27 cellular contexts compared by ENCODE assay signal in the genomic region with DNA sequence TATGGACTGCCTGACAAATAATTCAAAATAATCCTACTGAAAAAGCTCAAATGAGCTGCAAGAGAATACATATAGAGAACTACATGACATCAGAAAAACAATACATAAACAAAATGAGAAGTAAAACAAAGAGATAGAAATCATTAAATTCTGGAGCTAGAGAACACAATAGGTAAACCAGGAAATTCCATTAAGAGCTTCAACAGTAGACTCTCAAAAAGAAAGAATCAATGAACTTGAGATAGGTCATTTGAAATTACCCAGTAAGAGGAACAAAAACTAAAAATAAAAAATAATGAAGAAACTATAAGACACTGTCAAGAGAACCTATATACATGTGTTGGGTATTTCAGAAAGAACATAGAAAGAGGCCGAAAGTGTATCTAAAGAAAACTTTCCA.
"Had no signal": no experiment of that assay in that cellular context is flagged by ENCODE, and none has a peak within 500 bp of the region (broad histone marks: within the 10 kb centered on the region; RNA-seq: fewer than 3 reads in every experiment).

No MANE protein-coding gene starts in this region.

- ATAC-seq: stimulated activated effector memory CD8-positive, alpha-beta T cell treated with anti-CD3 and anti-CD28 coated beads, Interleukin-12 subunit alpha, Interleukin-12 subunit beta, amount 100 ng/mL, for 72 hours; stimulated activated memory B cell treated with anti-CD40 and anti-IgM and Interleukin-4, amounts not matched to agents 10 μg/mL and 1 μg/mL and 100 μg/mL, for 72 hours; stimulated activated naive B cell treated with anti-CD40 and anti-IgM and Interleukin-4, amounts not matched to agents 10 μg/mL and 1 μg/mL and 100 μg/mL, for 72 hours; stimulated activated naive CD8-positive, alpha-beta T cell treated with anti-CD3 and anti-CD28 coated beads, Interleukin-15, amount 100 ng/mL, for 72 hours; stimulated activated naive CD8-positive, alpha-beta T cell treated with anti-CD3 and anti-CD28 coated beads, Interleukin-15, Interleukin-2, amounts not matched to agents 100 U/mL and 50 U/mL, for 24 hours; upper lobe of right lung had no signal

- H3K36me3 ChIP-seq: stomach, suprapubic skin, thoracic aorta, thyroid gland, tibial artery, tibial nerve, transverse colon, upper lobe of left lung, upper lobe of right lung, uterus, vagina had no signal

- H3K4me3 ChIP-seq: stomach, suprapubic skin, testis, thoracic aorta, thyroid gland, tibial artery, tibial nerve, transverse colon, upper lobe of left lung, upper lobe of right lung, uterus, vagina had no signal

- H3K4me1 Mint-ChIP-seq: stimulated activated effector memory CD8-positive, alpha-beta T cell treated with anti-CD3 and anti-CD28 coated beads, Interleukin-12 subunit alpha, Interleukin-12 subunit beta, amount 100 ng/mL, for 72 hours; stimulated activated memory B cell treated with anti-CD40 and anti-IgM and Interleukin-4, amounts not matched to agents 10 μg/mL and 1 μg/mL and 100 μg/mL, for 72 hours; stimulated activated naive B cell treated with anti-CD40 and anti-IgM and Interleukin-4, amounts not matched to agents 10 μg/mL and 1 μg/mL and 100 μg/mL, for 72 hours; stimulated activated naive CD8-positive, alpha-beta T cell treated with anti-CD3 and anti-CD28 coated beads, Interleukin-15, amount 100 ng/mL, for 72 hours had no signal

- H3K27ac ChIP-seq: stomach, suprapubic skin, testis, thoracic aorta, thyroid gland, tibial artery, tibial nerve, transverse colon, upper lobe of left lung, upper lobe of right lung, uterus, vagina had no signal

- H3K9me3 ChIP-seq: suprapubic skin, testis, thoracic aorta, thyroid gland, tibial artery, upper lobe of left lung, upper lobe of right lung, uterus, vagina had no signal

- H3K27me3 ChIP-seq: stomach, suprapubic skin, testis, thyroid gland, tibial artery, tibial nerve, transverse colon, upper lobe of left lung, upper lobe of right lung, uterus, vagina had no signal

- H3K4me3 Mint-ChIP-seq: stimulated activated effector memory CD8-positive, alpha-beta T cell treated with anti-CD3 and anti-CD28 coated beads, Interleukin-12 subunit alpha, Interleukin-12 subunit beta, amount 100 ng/mL, for 72 hours; stimulated activated memory B cell treated with anti-CD40 and anti-IgM and Interleukin-4, amounts not matched to agents 10 μg/mL and 1 μg/mL and 100 μg/mL, for 72 hours; stimulated activated naive B cell treated with anti-CD40 and anti-IgM and Interleukin-4, amounts not matched to agents 10 μg/mL and 1 μg/mL and 100 μg/mL, for 72 hours; stimulated activated naive CD8-positive, alpha-beta T cell treated with anti-CD3 and anti-CD28 coated beads, Interleukin-15, amount 100 ng/mL, for 72 hours; stimulated activated naive CD8-positive, alpha-beta T cell treated with anti-CD3 and anti-CD28 coated beads, Interleukin-15, Interleukin-2, amounts not matched to agents 100 ng/mL and 50 ng/mL, for 24 hours had no signal

- DNase-seq: stimulated activated CD4-positive, alpha-beta T cell treated with anti-CD3 and anti-CD28 coated beads, Interleukin-2, amount 100 ng/mL, for 48 hours; stimulated activated CD4-positive, alpha-beta T cell treated with anti-CD3 and anti-CD28 coated beads, Interleukin-4, amount 100 ng/mL, for 1 hour; stimulated activated CD4-positive, alpha-beta T cell treated with anti-CD3 and anti-CD28 coated beads, Interleukin-4, amount 100 ng/mL, for 24 hours; stimulated activated CD4-positive, alpha-beta T cell treated with anti-CD3 and anti-CD28 coated beads, Interleukin-4, amount 100 ng/mL, for 4 hours; stimulated activated CD8-positive, alpha-beta memory T cell treated with anti-CD3 and anti-CD28 coated beads, Interleukin-4, amount 100 ng/mL, for 48 hours; stimulated activated naive B cell treated with anti-CD40 and anti-IgM and Interleukin-4, amounts not matched to agents 10 μg/mL and 1 μg/mL and 100 μg/mL, for 72 hours; stimulated activated naive CD4-positive, alpha-beta T cell; stimulated activated naive CD4-positive, alpha-beta T cell treated with Interleukin-2 at 50 U/mL for 16 hours; stimulated activated naive CD8-positive, alpha-beta T cell treated with anti-CD3 and anti-CD28 coated beads, Interleukin-15, amount 100 ng/mL, for 72 hours; stimulated activated naive CD8-positive, alpha-beta T cell treated with anti-CD3 and anti-CD28 coated beads, Interleukin-15, Interleukin-2, amounts not matched to agents 100 U/mL and 50 U/mL, for 24 hours; stomach; substantia nigra; testis; thyroid gland; tibial artery; transverse colon; trophoblast cell; upper lobe of left lung; upper lobe of right lung; uterus had no signal

- H3K27me3 Mint-ChIP-seq: stimulated activated memory B cell treated with anti-CD40 and anti-IgM and Interleukin-4, amounts not matched to agents 10 μg/mL and 1 μg/mL and 100 μg/mL, for 72 hours; stimulated activated naive B cell treated with anti-CD40 and anti-IgM and Interleukin-4, amounts not matched to agents 10 μg/mL and 1 μg/mL and 100 μg/mL, for 72 hours; stimulated activated naive CD8-positive, alpha-beta T cell treated with anti-CD3 and anti-CD28 coated beads, Interleukin-15, amount 100 ng/mL, for 72 hours; stimulated activated naive CD8-positive, alpha-beta T cell treated with anti-CD3 and anti-CD28 coated beads, Interleukin-15, Interleukin-2, amounts not matched to agents 100 ng/mL and 50 ng/mL, for 24 hours had no signal

- H3K4me1 ChIP-seq: stomach, suprapubic skin, testis, thyroid gland, tibial artery, tibial nerve, transverse colon, upper lobe of left lung, upper lobe of right lung, uterus, vagina had no signal

- H3K27ac Mint-ChIP-seq: stimulated activated effector memory CD8-positive, alpha-beta T cell treated with anti-CD3 and anti-CD28 coated beads, Interleukin-12 subunit alpha, Interleukin-12 subunit beta, amount 100 ng/mL, for 72 hours; stimulated activated memory B cell treated with anti-CD40 and anti-IgM and Interleukin-4, amounts not matched to agents 10 μg/mL and 1 μg/mL and 100 μg/mL, for 72 hours; stimulated activated naive B cell treated with anti-CD40 and anti-IgM and Interleukin-4, amounts not matched to agents 10 μg/mL and 1 μg/mL and 100 μg/mL, for 72 hours; stimulated activated naive CD8-positive, alpha-beta T cell treated with anti-CD3 and anti-CD28 coated beads, Interleukin-15, amount 100 ng/mL, for 72 hours; stimulated activated naive CD8-positive, alpha-beta T cell treated with anti-CD3 and anti-CD28 coated beads, Interleukin-15, Interleukin-2, amounts not matched to agents 100 ng/mL and 50 ng/mL, for 24 hours had no signal

- H3K36me3 Mint-ChIP-seq: stimulated activated effector memory CD8-positive, alpha-beta T cell treated with anti-CD3 and anti-CD28 coated beads, Interleukin-12 subunit alpha, Interleukin-12 subunit beta, amount 100 ng/mL, for 72 hours; stimulated activated memory B cell treated with anti-CD40 and anti-IgM and Interleukin-4, amounts not matched to agents 10 μg/mL and 1 μg/mL and 100 μg/mL, for 72 hours; stimulated activated naive B cell treated with anti-CD40 and anti-IgM and Interleukin-4, amounts not matched to agents 10 μg/mL and 1 μg/mL and 100 μg/mL, for 72 hours had no signal
